ENCODE assay signal across 22 cellular contexts in the genomic region with DNA sequence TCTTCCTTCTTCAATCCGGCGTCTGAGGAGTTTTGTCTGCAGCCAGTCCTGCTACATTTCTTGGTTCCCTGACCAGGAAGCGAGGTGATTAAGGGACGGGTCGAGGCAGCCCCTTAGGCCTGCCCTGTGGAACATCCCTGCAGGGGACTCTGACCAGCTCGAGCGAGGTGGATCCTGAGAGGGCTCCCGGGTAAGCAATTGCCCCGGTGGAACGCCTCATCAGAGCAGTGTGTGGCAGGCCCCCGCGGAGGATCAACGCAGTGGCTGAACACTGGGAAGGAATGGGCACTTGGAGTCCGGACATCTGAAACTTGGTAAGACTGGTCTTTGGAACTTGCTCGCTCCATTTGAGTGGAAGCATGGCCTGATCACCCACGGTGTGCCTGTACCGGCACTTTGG.
"Had no signal": no experiment of that assay in that cellular context is flagged by ENCODE, and none has a peak within 500 bp of the region (broad histone marks: within the 10 kb centered on the region; RNA-seq: fewer than 3 reads in every experiment).

No MANE protein-coding gene starts in this region.

- H3K27ac Mint-ChIP-seq: IgD-negative memory B cell had no signal

- H3K4me3 Mint-ChIP-seq: IgD-negative memory B cell had no signal

- ATAC-seq: K562, Panc1 had no signal

- H3K9ac ChIP-seq: KMS-11, SK-N-SH had no signal

- H3K36me3 Mint-ChIP-seq: IgD-negative memory B cell had no signal

- H3K27ac ChIP-seq: HL-60, KMS-11, RWPE1 had no signal

- DNase-seq: Kasumi-1, MV-4-11, NCI-H1048, NCI-H1105, NCI-H1417, NCI-H1436 treated with DMSO at 0.1 percent for 48 hours, NCI-H1694, NCI-H187 treated with DMSO at 0.1 percent for 48 hours, NCI-H2029 treated with DMSO at 0.1 percent for 48 hours, NCI-H2227 treated with DMSO at 0.1 percent for 48 hours, NCI-H524, NCI-H526 treated with DMSO at 0.1 percent for 48 hours, NCI-H774, SHP77, SK-N-SH, SW 1271 had no signal

- H3K4me2 ChIP-seq: KMS-11, SK-N-SH had no signal

- H3K9me3 ChIP-seq: SK-N-SH had no signal

- H3K4me3 ChIP-seq: K562 had no signal

- H3K27me3 Mint-ChIP-seq: IgD-negative memory B cell had no signal

- H3K9me3 Mint-ChIP-seq: IgD-negative memory B cell had no signal
